Comparison of ENCODE assay signal across 12 cellular contexts in genomic region chr4:173527103-173527876, GRCh38. TPM values are rescaled to one million over a fixed set of nuclear protein-coding genes. Genes with fewer than 3 reads are reported as not detected.
DNase-seq lines count a peak whose midpoint lies in the region; ATAC-seq and TF ChIP-seq lines count a peak whose summit lies in the region.
"Had no signal": no experiment of that assay in that cellular context is flagged by ENCODE, and none has a peak within 500 bp of the region (broad histone marks: within the 10 kb centered on the region; RNA-seq: fewer than 3 reads in every experiment).

No MANE protein-coding gene starts in this region.

- H3K4me1 Mint-ChIP-seq in CD4-positive, alpha-beta T cell (ENCODE audit: low read depth): peaks cover 38% of the 10 kb centered on the region

- intact Hi-C loops in CD4-positive, alpha-beta T cell (cut with DNase I, micrococcal nuclease): loop anchor here (5.0 to 10.0 kb wide), 2 partner anchors 688 to 690 kb away; no protein-coding TSS in a partner anchor

- POLR2A ChIA-PET in CD4-positive, alpha-beta T cell (lab: Charles Lee): no interaction called here

- no peak for TF ChIP-seq CTCF in CD4-positive, alpha-beta T cell (IDR thresholded peaks at IDR 0.05)
- no peak for TF ChIP-seq CTCF in gastroesophageal sphincter (IDR thresholded peaks at IDR 0.05)

- peaks cover 51% of the 10 kb centered on the region for H3K79me1 ChIP-seq in trophoblast cell (ENCODE audit: low read length)

- CTCF ChIA-PET in CD4-positive, alpha-beta T cell (lab: Charles Lee): no interaction called here

- H2AK5ac ChIP-seq in trophoblast cell (ENCODE audit: low read length): no peak overlapping the region

- peak overlapping the region; percentile 20 for H3K27ac Mint-ChIP-seq in CD4-positive, alpha-beta T cell

- 0 to 4% methylated on average over 7 to 29 of the region's 42 CpGs for WGBS in gastroesophageal sphincter (ENCODE audit: low coverage in 1 of 2), 2 donors
- WGBS in trophoblast cell (ENCODE audit: extremely low coverage, insufficient coverage, insufficient read length): no CpG with 5 or more reads among the region's 42 CpGs

- no peak for ATAC-seq in CD4-positive, alpha-beta T cell (ENCODE audit: poor library complexity)
- no peak for ATAC-seq in gastroesophageal sphincter
- no peak for ATAC-seq in HG02938 (IDR thresholded peaks at IDR 0.05; ENCODE audit: unreplicated experiment)

- no peak overlapping the region for H3K4ac ChIP-seq in trophoblast cell (ENCODE audit: low read depth, low read length)

- H3K4me3 Mint-ChIP-seq in CD4-positive, alpha-beta T cell: peak overlapping the region; percentile 18

- H3K23ac ChIP-seq in trophoblast cell (ENCODE audit: low read length): no peak overlapping the region

- H2BK12ac ChIP-seq in trophoblast cell (ENCODE audit: low read length): peak overlapping the region; percentile 56

- H3K27me3 ChIP-seq in CD4-positive, alpha-beta T cell (ENCODE audit: control insufficient read depth, insufficient read depth, low read length): peaks cover 97% of the 10 kb centered on the region
- peaks cover 43% of the 10 kb centered on the region for H3K27me3 ChIP-seq in gastroesophageal sphincter
- H3K27me3 ChIP-seq in trophoblast cell (ENCODE audit: insufficient read depth, low read length): peaks cover 42% of the 10 kb centered on the region

- H4K12ac ChIP-seq in trophoblast cell (ENCODE audit: low read depth, low read length): no peak overlapping the region

- H3K9me3 Mint-ChIP-seq in CD4-positive, alpha-beta T cell: peaks cover 8% of the 10 kb centered on the region

- H2AFZ ChIP-seq in trophoblast cell (ENCODE audit: insufficient read depth, low read length, poor library complexity): peak overlapping the region; percentile 47
- H2AFZ ChIP-seq: parathyroid adenoma had no signal

- peak overlapping the region; percentile 60 for H4K91ac ChIP-seq in trophoblast cell (ENCODE audit: low read depth, low read length)

- peak overlapping the region; percentile 51 for H3K9ac ChIP-seq in trophoblast cell (ENCODE audit: low read length)
- H3K9ac ChIP-seq: parathyroid adenoma had no signal

- H3K4me3 ChIP-seq in gastroesophageal sphincter: peak overlapping the region; percentile 80 to 87
- peak overlapping the region; percentile 67 for H3K4me3 ChIP-seq in trophoblast cell (ENCODE audit: low read depth, low read length)

- no peak for TF ChIP-seq EP300 in gastroesophageal sphincter (IDR thresholded peaks at IDR 0.05)

- H3K4me2 ChIP-seq in trophoblast cell (ENCODE audit: low read length): peak overlapping the region; percentile 59

- no peak for TF ChIP-seq POLR2A in gastroesophageal sphincter (IDR thresholded peaks at IDR 0.05)

- H3K4me1 ChIP-seq in gastroesophageal sphincter (peaks cover 0 to 61% (median 8%) of the 10 kb centered on the region in 3 donors), trophoblast cell (ENCODE audit: control insufficient read depth in 1 of 2, insufficient read depth in 2 of 2, low read length in 2 of 2) (peaks cover 27 to 30% of the 10 kb centered on the region in 2 experiments)
- H3K4me1 ChIP-seq: parathyroid adenoma had no signal

- H3K27ac ChIP-seq in CD4-positive, alpha-beta T cell (ENCODE audit: low read depth, low read length): no peak overlapping the region
- peak overlapping the region; percentile 82 to 98 (median 98) for H3K27ac ChIP-seq in gastroesophageal sphincter
- H3K27ac ChIP-seq in trophoblast cell (ENCODE audit: low read depth, low read length): peak overlapping the region; percentile 60
- H3K27ac ChIP-seq: parathyroid adenoma had no signal

- H3K18ac ChIP-seq in trophoblast cell (ENCODE audit: low read length): peak overlapping the region; percentile 57

- H2BK120ac ChIP-seq in trophoblast cell (ENCODE audit: insufficient read depth, low read length, poor library complexity): peak overlapping the region; percentile 21

- peaks cover 5% of the 10 kb centered on the region for H3K36me3 Mint-ChIP-seq in CD4-positive, alpha-beta T cell (ENCODE audit: low read depth)

- H2BK5ac ChIP-seq in trophoblast cell (ENCODE audit: low read depth, low read length, poor library complexity): peak overlapping the region; percentile 25

- peaks cover 94% of the 10 kb centered on the region for H3K27me3 Mint-ChIP-seq in CD4-positive, alpha-beta T cell

- peaks cover 13% of the 10 kb centered on the region for H3K79me2 ChIP-seq in trophoblast cell (ENCODE audit: control insufficient read depth, insufficient read depth, low read length, poor library complexity)
- H3K79me2 ChIP-seq: parathyroid adenoma had no signal

- peak overlapping the region; percentile 33 for H3K14ac ChIP-seq in trophoblast cell (ENCODE audit: low read length)

- DNase-seq in CD4-positive, alpha-beta T cell: no peak
- DNase-seq in HuH-7 (ENCODE audit: low spot score): peak; percentile 9
- no peak for DNase-seq in trophoblast cell
- no peak for DNase-seq in superior temporal gyrus (ENCODE audit: extremely low spot score)
- DNase-seq in NCI-H2107 treated with DMSO at 0.1 percent for 48 hours (lab: John Stamatoyannopoulos, UW; ENCODE audit: unreplicated experiment): no peak
- no peak for DNase-seq in SW480 (ENCODE audit: low spot score)
- DNase-seq: caudate nucleus, EL, hypothalamus had no signal

- H3K36me3 ChIP-seq in gastroesophageal sphincter (peaks cover 0 to 6% of the 10 kb centered on the region in 2 donors), trophoblast cell (ENCODE audit: control insufficient read depth in 1 of 2, insufficient read depth in 2 of 2, low read length in 2 of 2) (no peaks in the 10 kb centered on the region)

- peaks cover 18% of the 10 kb centered on the region for H3K9me3 ChIP-seq in CD4-positive, alpha-beta T cell (ENCODE audit: control insufficient read depth, low read length)
- no peaks in the 10 kb centered on the region for H3K9me3 ChIP-seq in gastroesophageal sphincter
- H3K9me3 ChIP-seq in trophoblast cell (ENCODE audit: insufficient read depth, low read depth, low read length): no peaks in the 10 kb centered on the region

- peak overlapping the region; percentile 17 for H4K8ac ChIP-seq in trophoblast cell (ENCODE audit: low read depth, low read length)

RNA-seq across cellular contexts. Expression of gene HAND2, which starts 2.7 kb away (rescaled TPM):
- total RNA-seq in CD4-positive, alpha-beta T cell: not detected
- 100 to 1,000 TPM in 3 of 4 donors, 10 to 100 TPM in 1; 73.0 to 138 (median 128) TPM for total RNA-seq in gastroesophageal sphincter
- polyA plus RNA-seq in trophoblast cell (2013): 12.4 and 13.9 TPM in 2 replicates

Comparison
In these comparisons a context has a peak if more than half of its experiments do, and no peak if none do; other contexts are left out.
1. RNA of gene HAND2, which starts 2.7 kb away (total RNA-seq): 73.0 to 138 TPM in gastroesophageal sphincter; not detected in CD4-positive, alpha-beta T cell; every median in the first group is over 10 times any median in the second.